In the genomic region with DNA sequence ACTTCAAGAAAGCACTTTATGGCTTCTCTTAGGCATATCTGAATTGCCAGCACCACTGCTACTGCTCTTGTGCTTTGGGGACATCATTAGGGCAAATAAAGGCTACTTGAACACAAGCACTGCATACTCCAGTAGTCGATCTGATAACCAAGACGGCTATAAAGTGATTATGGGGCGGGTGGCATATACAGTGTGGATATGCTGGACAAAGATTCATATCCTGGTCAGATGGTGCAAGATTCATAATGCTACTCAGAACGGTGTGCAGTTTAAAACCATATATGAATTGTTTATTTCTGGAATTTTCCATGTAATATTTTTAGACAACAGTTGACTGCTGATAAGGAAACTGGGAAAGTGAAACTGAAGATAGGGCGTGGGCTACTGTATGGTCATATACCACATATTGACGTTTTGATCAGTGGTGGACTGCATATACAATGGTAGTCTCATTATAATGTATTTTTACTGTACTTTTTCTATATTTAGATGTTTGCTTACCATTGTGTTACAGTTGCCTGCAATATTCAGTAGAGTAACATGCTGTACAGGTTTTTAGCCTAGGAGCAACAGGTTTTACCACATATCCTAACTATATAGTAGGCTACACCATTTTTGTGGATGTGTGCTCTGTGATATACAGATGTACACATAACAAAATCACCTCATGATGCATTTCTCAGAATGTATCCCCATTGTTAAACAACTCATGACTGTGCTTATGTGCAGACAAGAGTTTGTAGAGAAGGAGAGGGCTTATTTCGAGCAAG, we compare ENCODE assay signal across 1 cellular context.
TF ChIP-seq lines count a peak whose summit lies in the region.

No MANE protein-coding gene starts in this region.

TF ChIP-seq in IMR-90, 13 proteins besides CTCF, POLR2A, EP300 and RAD21 (continued from another document):
- TF ChIP-seq RFX5 (IDR thresholded peaks at IDR 0.05; ENCODE audit: low read depth, low read length) (no peak), MAFK (IDR thresholded peaks at IDR 0.05; ENCODE audit: low read depth, low read length) (no peak), NFE2L2 (IDR thresholded peaks at IDR 0.05; ENCODE audit: low read depth, low read length) (no peak), SMC3 (IDR thresholded peaks at IDR 0.05; ENCODE audit: low read depth, low read length) (no peak), BHLHE40 (IDR thresholded peaks at IDR 0.05; ENCODE audit: low read depth, low read length) (no peak), MAZ (IDR thresholded peaks at IDR 0.05; ENCODE audit: borderline replicate concordance, low read depth, low read length) (no peak)
- TF ChIP-seq, protein P1, sequence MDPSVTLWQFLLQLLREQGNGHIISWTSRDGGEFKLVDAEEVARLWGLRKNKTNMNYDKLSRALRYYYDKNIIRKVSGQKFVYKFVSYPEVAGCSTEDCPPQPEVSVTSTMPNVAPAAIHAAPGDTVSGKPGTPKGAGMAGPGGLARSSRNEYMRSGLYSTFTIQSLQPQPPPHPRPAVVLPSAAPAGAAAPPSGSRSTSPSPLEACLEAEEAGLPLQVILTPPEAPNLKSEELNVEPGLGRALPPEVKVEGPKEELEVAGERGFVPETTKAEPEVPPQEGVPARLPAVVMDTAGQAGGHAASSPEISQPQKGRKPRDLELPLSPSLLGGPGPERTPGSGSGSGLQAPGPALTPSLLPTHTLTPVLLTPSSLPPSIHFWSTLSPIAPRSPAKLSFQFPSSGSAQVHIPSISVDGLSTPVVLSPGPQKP (IDR thresholded peaks at IDR 0.05; ENCODE audit: borderline replicate concordance, low read depth, low read length) = no peak
- TF ChIP-seq, protein P2, sequence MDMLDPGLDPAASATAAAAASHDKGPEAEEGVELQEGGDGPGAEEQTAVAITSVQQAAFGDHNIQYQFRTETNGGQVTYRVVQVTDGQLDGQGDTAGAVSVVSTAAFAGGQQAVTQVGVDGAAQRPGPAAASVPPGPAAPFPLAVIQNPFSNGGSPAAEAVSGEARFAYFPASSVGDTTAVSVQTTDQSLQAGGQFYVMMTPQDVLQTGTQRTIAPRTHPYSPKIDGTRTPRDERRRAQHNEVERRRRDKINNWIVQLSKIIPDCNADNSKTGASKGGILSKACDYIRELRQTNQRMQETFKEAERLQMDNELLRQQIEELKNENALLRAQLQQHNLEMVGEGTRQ (IDR thresholded peaks at IDR 0.05; ENCODE audit: low read depth, low read length) = no peak
